Comparison of ENCODE assay signal across 23 cellular contexts in genomic region chr14:60594077-60594476, GRCh38. TPM values are rescaled to one million over a fixed set of nuclear protein-coding genes. Genes with fewer than 3 reads are reported as not detected.
DNase-seq lines count a peak whose midpoint lies in the region; ATAC-seq and TF ChIP-seq lines count a peak whose summit lies in the region.
"Had no signal": no experiment of that assay in that cellular context is flagged by ENCODE, and none has a peak within 500 bp of the region (broad histone marks: within the 10 kb centered on the region; RNA-seq: fewer than 3 reads in every experiment).

No MANE protein-coding gene starts in this region.

- intact Hi-C loops in A673 (cut with micrococcal nuclease; ENCODE audit: unreplicated experiment) = no loop called here

- H3K9ac ChIP-seq in SK-N-MC (ENCODE audit: insufficient read length) = no peak overlapping the region
- H3K9ac ChIP-seq: BLaER1 had no signal

- no peak for ATAC-seq in GM18511 (IDR thresholded peaks at IDR 0.05; ENCODE audit: unreplicated experiment)
- ATAC-seq: HepG2, K562 had no signal

- H3K4me3 ChIP-seq in A673 (ENCODE audit: low read depth, low read length, poor library complexity, severe bottlenecking) (no peak overlapping the region), SK-N-MC (0 out of 2 replicates have a peak overlapping the region, but pooled peaks have one; percentile 8)
- H3K4me3 ChIP-seq: BLaER1, K562, SJSA1 had no signal

- peaks cover 5% of the 10 kb centered on the region for H3K4me1 ChIP-seq in A673 (ENCODE audit: insufficient read depth, low read length, poor library complexity, severe bottlenecking)
- H3K4me1 ChIP-seq: BLaER1, SJSA1 had no signal

- no TSS peak for BruUV-seq in A673 (replicated peaks; lab: Mats Ljungman, UMichigan)

- no peak for TF ChIP-seq CTCF in A673 (conservative IDR thresholded peaks at IDR 0.05; ENCODE audit: low read depth, low read length)

- H3K36me3 ChIP-seq in A673 (ENCODE audit: insufficient read depth, low read length, poor library complexity, severe bottlenecking) (no peaks in the 10 kb centered on the region), SK-N-MC (ENCODE audit: insufficient read depth, low read length) (no peaks in the 10 kb centered on the region)
- H3K36me3 ChIP-seq: BLaER1, SJSA1 had no signal

- H3K9me3 ChIP-seq in A673 (ENCODE audit: low read depth, low read length, poor library complexity, severe bottlenecking) = no peaks in the 10 kb centered on the region
- no peaks in the 10 kb centered on the region for H3K9me3 ChIP-seq in SK-N-MC (ENCODE audit: low read depth, low read length)
- H3K9me3 ChIP-seq: BLaER1, SJSA1 had no signal

- DNase-seq in A673 (ENCODE audit: low spot score) = peak; percentile 3
- no peak for DNase-seq in HEK293T (ENCODE audit: extremely low spot score)
- DNase-seq in NCI-H2029 (lab: John Stamatoyannopoulos, UW) = peak; percentile 52
- DNase-seq in SK-N-MC (ENCODE audit: low read depth, low spot score) = no peak
- DNase-seq in activated CD8-positive, alpha-beta memory T cell treated with anti-CD3 and anti-CD28 coated beads for 24 hours = no peak
- DNase-seq in NCI-H2107 treated with DMSO at 0.1 percent for 48 hours (lab: John Stamatoyannopoulos, UW; ENCODE audit: unreplicated experiment) = no peak
- DNase-seq in NCI-H2196 treated with DMSO at 0.1 percent for 48 hours (lab: John Stamatoyannopoulos, UW; ENCODE audit: unreplicated experiment) = no peak
- DNase-seq: CD4-positive, CD25-positive, alpha-beta regulatory T cell; DMS153; Kasumi-1; NCI-H1436 treated with DMSO at 0.1 percent for 48 hours; NCI-H2081; NCI-H446; NCI-H524 treated with DMSO at 0.1 percent for 48 hours; NCI-H82; Right ventricle myocardium superior; RPMI8226; T-helper 1 cell had no signal

- CTCF ChIA-PET in A673 (lab: Charles Lee) = no interaction called here
- CTCF ChIA-PET in HEK293T (lab: Yijun Ruan, JAX) = interaction anchor here (0.7 kb wide), 1 partner anchor 61 kb away, joined by 3 read pairs; no protein-coding TSS in a partner anchor

- no peaks in the 10 kb centered on the region for H3K27me3 ChIP-seq in A673 (replicated peaks; ENCODE audit: insufficient read depth, low read depth, low read length, poor library complexity)
- H3K27me3 ChIP-seq: BLaER1 had no signal

- H3K27ac ChIP-seq in A673 (ENCODE audit: low read depth, low read length, poor library complexity, severe bottlenecking) (no peak overlapping the region), SK-N-MC (peak overlapping the region; percentile 38; the same call in 1 of the 2 replicates)
- H3K27ac ChIP-seq: BLaER1, SJSA1 had no signal

- POLR2A ChIA-PET in A673 (lab: Charles Lee; ENCODE audit: low non-redundant PET) (no interaction called here), HEK293T (lab: Yijun Ruan, JAX) (no interaction called here)

TF ChIP-seq in HEK293T, 16 proteins besides CTCF, POLR2A, EP300 and RAD21:
- no peak for TF ChIP-seq BHLHE40 (IDR thresholded peaks at IDR 0.05; ENCODE audit: borderline replicate concordance)
- peak; percentile 70 for TF ChIP-seq PKNOX1 (IDR thresholded peaks at IDR 0.05)

RNA-seq across cellular contexts. Expression of gene SIX1, which starts 55.2 kb away (rescaled TPM):
- 24.0 and 25.0 TPM in 2 replicates for total RNA-seq in A673 (2021)
- total RNA-seq: CD4-positive, CD25-positive, alpha-beta regulatory T cell; Right ventricle myocardium superior had no signal

Comparison
In these comparisons a context has a peak if more than half of its experiments do, and no peak if none do; other contexts are left out.
1. DNase-seq: peak in A673 (single experiment) and NCI-H2029 (single experiment); none in HEK293T (single experiment), SK-N-MC (single experiment), activated CD8-positive, alpha-beta memory T cell treated with anti-CD3 and anti-CD28 coated beads for 24 hours (single experiment), NCI-H2107 treated with DMSO at 0.1 percent for 48 hours (single experiment) and NCI-H2196 treated with DMSO at 0.1 percent for 48 hours (single experiment).